1 cellular context compared by ENCODE assay signal in the genomic region with DNA sequence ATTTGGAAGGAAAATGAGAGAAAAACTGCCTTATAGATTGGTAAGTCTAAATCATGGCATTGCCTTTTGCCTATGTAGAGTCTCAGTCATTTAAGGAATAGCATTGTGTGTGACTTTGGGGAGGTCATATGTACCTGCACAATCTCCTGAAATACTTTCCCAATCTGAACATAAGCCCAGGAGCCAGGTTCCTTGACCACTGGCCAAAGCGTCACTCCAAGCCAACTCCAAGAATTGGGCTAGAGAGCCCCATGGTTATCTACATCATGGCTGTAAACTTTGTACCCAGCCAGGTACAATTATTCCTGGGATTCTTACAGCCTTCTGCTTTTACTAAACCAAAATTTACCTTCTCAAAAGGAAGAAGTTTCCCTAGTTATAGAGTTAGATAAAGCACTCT.
TF ChIP-seq lines count a peak whose summit lies in the region.

No MANE protein-coding gene starts in this region.

TF ChIP-seq in K562, 482 proteins besides CTCF, POLR2A, EP300 and RAD21 (continued from another document):
- TF ChIP-seq, protein P1, sequence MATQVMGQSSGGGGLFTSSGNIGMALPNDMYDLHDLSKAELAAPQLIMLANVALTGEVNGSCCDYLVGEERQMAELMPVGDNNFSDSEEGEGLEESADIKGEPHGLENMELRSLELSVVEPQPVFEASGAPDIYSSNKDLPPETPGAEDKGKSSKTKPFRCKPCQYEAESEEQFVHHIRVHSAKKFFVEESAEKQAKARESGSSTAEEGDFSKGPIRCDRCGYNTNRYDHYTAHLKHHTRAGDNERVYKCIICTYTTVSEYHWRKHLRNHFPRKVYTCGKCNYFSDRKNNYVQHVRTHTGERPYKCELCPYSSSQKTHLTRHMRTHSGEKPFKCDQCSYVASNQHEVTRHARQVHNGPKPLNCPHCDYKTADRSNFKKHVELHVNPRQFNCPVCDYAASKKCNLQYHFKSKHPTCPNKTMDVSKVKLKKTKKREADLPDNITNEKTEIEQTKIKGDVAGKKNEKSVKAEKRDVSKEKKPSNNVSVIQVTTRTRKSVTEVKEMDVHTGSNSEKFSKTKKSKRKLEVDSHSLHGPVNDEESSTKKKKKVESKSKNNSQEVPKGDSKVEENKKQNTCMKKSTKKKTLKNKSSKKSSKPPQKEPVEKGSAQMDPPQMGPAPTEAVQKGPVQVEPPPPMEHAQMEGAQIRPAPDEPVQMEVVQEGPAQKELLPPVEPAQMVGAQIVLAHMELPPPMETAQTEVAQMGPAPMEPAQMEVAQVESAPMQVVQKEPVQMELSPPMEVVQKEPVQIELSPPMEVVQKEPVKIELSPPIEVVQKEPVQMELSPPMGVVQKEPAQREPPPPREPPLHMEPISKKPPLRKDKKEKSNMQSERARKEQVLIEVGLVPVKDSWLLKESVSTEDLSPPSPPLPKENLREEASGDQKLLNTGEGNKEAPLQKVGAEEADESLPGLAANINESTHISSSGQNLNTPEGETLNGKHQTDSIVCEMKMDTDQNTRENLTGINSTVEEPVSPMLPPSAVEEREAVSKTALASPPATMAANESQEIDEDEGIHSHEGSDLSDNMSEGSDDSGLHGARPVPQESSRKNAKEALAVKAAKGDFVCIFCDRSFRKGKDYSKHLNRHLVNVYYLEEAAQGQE (CRISPR knock-in tag; IDR thresholded peaks at IDR 0.05; ENCODE audit: low read depth): no peak
- TF ChIP-seq, protein P2, sequence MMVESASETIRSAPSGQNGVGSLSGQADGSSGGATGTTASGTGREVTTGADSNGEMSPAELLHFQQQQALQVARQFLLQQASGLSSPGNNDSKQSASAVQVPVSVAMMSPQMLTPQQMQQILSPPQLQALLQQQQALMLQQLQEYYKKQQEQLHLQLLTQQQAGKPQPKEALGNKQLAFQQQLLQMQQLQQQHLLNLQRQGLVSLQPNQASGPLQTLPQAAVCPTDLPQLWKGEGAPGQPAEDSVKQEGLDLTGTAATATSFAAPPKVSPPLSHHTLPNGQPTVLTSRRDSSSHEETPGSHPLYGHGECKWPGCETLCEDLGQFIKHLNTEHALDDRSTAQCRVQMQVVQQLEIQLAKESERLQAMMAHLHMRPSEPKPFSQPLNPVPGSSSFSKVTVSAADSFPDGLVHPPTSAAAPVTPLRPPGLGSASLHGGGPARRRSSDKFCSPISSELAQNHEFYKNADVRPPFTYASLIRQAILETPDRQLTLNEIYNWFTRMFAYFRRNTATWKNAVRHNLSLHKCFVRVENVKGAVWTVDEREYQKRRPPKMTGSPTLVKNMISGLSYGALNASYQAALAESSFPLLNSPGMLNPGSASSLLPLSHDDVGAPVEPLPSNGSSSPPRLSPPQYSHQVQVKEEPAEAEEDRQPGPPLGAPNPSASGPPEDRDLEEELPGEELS (CRISPR knock-in tag; IDR thresholded peaks at IDR 0.05; ENCODE audit: borderline replicate concordance): no peak
- TF ChIP-seq, protein P3, sequence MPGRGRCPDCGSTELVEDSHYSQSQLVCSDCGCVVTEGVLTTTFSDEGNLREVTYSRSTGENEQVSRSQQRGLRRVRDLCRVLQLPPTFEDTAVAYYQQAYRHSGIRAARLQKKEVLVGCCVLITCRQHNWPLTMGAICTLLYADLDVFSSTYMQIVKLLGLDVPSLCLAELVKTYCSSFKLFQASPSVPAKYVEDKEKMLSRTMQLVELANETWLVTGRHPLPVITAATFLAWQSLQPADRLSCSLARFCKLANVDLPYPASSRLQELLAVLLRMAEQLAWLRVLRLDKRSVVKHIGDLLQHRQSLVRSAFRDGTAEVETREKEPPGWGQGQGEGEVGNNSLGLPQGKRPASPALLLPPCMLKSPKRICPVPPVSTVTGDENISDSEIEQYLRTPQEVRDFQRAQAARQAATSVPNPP (IDR thresholded peaks at IDR 0.05; ENCODE audit: borderline replicate concordance, insufficient read depth, insufficient read length): no peak
- TF ChIP-seq NR3C1 (CRISPR knock-in tag; IDR thresholded peaks at IDR 0.05): no peak
- TF ChIP-seq, protein P4, sequence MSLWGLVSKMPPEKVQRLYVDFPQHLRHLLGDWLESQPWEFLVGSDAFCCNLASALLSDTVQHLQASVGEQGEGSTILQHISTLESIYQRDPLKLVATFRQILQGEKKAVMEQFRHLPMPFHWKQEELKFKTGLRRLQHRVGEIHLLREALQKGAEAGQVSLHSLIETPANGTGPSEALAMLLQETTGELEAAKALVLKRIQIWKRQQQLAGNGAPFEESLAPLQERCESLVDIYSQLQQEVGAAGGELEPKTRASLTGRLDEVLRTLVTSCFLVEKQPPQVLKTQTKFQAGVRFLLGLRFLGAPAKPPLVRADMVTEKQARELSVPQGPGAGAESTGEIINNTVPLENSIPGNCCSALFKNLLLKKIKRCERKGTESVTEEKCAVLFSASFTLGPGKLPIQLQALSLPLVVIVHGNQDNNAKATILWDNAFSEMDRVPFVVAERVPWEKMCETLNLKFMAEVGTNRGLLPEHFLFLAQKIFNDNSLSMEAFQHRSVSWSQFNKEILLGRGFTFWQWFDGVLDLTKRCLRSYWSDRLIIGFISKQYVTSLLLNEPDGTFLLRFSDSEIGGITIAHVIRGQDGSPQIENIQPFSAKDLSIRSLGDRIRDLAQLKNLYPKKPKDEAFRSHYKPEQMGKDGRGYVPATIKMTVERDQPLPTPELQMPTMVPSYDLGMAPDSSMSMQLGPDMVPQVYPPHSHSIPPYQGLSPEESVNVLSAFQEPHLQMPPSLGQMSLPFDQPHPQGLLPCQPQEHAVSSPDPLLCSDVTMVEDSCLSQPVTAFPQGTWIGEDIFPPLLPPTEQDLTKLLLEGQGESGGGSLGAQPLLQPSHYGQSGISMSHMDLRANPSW (CRISPR knock-in tag; IDR thresholded peaks at IDR 0.05): no peak
- no peak for TF ChIP-seq LEF1 (IDR thresholded peaks at IDR 0.05)
- no peak for TF ChIP-seq NR2C2 (CRISPR knock-in tag; IDR thresholded peaks at IDR 0.05)
- TF ChIP-seq NR2C2 (tag; IDR thresholded peaks at IDR 0.05): no peak
- no peak for TF ChIP-seq HMG20A (CRISPR knock-in tag; conservative IDR thresholded peaks at IDR 0.05)
- TF ChIP-seq, protein P5, sequence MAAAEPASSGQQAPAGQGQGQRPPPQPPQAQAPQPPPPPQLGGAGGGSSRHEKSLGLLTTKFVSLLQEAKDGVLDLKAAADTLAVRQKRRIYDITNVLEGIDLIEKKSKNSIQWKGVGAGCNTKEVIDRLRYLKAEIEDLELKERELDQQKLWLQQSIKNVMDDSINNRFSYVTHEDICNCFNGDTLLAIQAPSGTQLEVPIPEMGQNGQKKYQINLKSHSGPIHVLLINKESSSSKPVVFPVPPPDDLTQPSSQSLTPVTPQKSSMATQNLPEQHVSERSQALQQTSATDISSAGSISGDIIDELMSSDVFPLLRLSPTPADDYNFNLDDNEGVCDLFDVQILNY (CRISPR knock-in tag; IDR thresholded peaks at IDR 0.05): no peak
- no peak for TF ChIP-seq FOXA1 (IDR thresholded peaks at IDR 0.05; ENCODE audit: borderline replicate concordance)
- TF ChIP-seq, protein P6, sequence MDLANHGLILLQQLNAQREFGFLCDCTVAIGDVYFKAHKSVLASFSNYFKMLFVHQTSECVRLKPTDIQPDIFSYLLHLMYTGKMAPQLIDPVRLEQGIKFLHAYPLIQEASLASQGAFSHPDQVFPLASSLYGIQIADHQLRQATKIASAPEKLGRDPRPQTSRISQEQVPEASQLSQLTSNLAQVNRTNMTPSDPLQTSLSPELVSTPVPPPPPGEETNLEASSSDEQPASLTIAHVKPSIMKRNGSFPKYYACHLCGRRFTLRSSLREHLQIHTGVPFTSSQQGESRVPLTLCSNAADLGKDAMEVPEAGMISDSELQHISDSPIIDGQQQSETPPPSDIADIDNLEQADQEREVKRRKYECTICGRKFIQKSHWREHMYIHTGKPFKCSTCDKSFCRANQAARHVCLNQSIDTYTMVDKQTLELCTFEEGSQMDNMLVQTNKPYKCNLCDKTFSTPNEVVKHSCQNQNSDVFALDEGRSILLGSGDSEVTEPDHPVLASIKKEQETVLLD (IDR thresholded peaks at IDR 0.05): no peak
- TF ChIP-seq TSC22D4 (tag; IDR thresholded peaks at IDR 0.05): no peak
- TF ChIP-seq ZNF551 (CRISPR knock-in tag; IDR thresholded peaks at IDR 0.05): no peak
- TF ChIP-seq, protein P7, sequence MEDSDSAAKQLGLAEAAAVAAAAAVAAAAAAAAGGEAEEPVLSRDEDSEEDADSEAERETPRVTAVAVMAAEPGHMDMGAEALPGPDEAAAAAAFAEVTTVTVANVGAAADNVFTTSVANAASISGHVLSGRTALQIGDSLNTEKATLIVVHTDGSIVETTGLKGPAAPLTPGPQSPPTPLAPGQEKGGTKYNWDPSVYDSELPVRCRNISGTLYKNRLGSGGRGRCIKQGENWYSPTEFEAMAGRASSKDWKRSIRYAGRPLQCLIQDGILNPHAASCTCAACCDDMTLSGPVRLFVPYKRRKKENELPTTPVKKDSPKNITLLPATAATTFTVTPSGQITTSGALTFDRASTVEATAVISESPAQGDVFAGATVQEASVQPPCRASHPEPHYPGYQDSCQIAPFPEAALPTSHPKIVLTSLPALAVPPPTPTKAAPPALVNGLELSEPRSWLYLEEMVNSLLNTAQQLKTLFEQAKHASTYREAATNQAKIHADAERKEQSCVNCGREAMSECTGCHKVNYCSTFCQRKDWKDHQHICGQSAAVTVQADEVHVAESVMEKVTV (CRISPR knock-in tag; IDR thresholded peaks at IDR 0.05): no peak
- TF ChIP-seq TAF7 (tag; IDR thresholded peaks at IDR 0.05): no peak
- TF ChIP-seq RBM14 (IDR thresholded peaks at IDR 0.05; ENCODE audit: borderline replicate concordance, insufficient read depth, low read depth, low read length): no peak
- TF ChIP-seq POLR3G (IDR thresholded peaks at IDR 0.05; ENCODE audit: extremely low read depth, insufficient read length, insufficient replicate concordance): no peak
- TF ChIP-seq KDM1A (IDR thresholded peaks at IDR 0.05): no peak
